ENCODE assay signal across 9 cellular contexts in genomic region chr2:65350714-65351113, GRCh38.
A peak's percentile ranks its signal among the peaks of the same experiment; 100 is the strongest.
DNase-seq lines count a peak whose midpoint lies in the region; ATAC-seq and TF ChIP-seq lines count a peak whose summit lies in the region.
"Had no signal": no experiment of that assay in that cellular context is flagged by ENCODE, and none has a peak within 500 bp of the region (broad histone marks: within the 10 kb centered on the region; RNA-seq: fewer than 3 reads in every experiment).

No MANE protein-coding gene starts in this region.

- H4K20me1 ChIP-seq in DOHH2 (ENCODE audit: control insufficient read depth, insufficient read depth, low read depth, low read length), result no peaks in the 10 kb centered on the region

- no peak overlapping the region for H3K4me3 Mint-ChIP-seq in stimulated activated memory B cell treated with anti-CD40 and anti-IgM and Interleukin-4, amounts not matched to agents 10 μg/mL and 1 μg/mL and 100 μg/mL, for 72 hours

- H3K27me3 Mint-ChIP-seq in stimulated activated memory B cell treated with anti-CD40 and anti-IgM and Interleukin-4, amounts not matched to agents 10 μg/mL and 1 μg/mL and 100 μg/mL, for 72 hours, result peaks cover 63% of the 10 kb centered on the region

- H3K9me3 Mint-ChIP-seq in stimulated activated memory B cell treated with anti-CD40 and anti-IgM and Interleukin-4, amounts not matched to agents 10 μg/mL and 1 μg/mL and 100 μg/mL, for 72 hours, result peaks cover 4% of the 10 kb centered on the region

- H3K9me3 ChIP-seq in DOHH2 (ENCODE audit: control insufficient read depth, insufficient read depth, low read length), result no peaks in the 10 kb centered on the region
- H3K9me3 ChIP-seq: upper lobe of left lung had no signal

- H3K27ac Mint-ChIP-seq in stimulated activated memory B cell treated with anti-CD40 and anti-IgM and Interleukin-4, amounts not matched to agents 10 μg/mL and 1 μg/mL and 100 μg/mL, for 72 hours, result no peak overlapping the region

- peaks cover 69% of the 10 kb centered on the region for H3K4me1 ChIP-seq in DOHH2 (ENCODE audit: control insufficient read depth, low read length)

- H3K4me2 ChIP-seq in DOHH2 (ENCODE audit: low read length), result peak overlapping the region; percentile 58

- H3K9me2 ChIP-seq in DOHH2 (replicated peaks; ENCODE audit: control insufficient read depth, low read length), result no peaks in the 10 kb centered on the region

- DNase-seq in RKO (ENCODE audit: low spot score) (peak; percentile 31), iris pigment epithelial cell (ENCODE audit: low read depth) (peak; percentile 31), germinal center (ENCODE audit: low spot score) (no peak), DMS114 treated with DMSO at 0.1 percent for 48 hours (lab: John Stamatoyannopoulos, UW; ENCODE audit: unreplicated experiment) (no peak)
- no peak for DNase-seq in effector CD4-positive, alpha-beta T cell

- H3F3A ChIP-seq in DOHH2 (ENCODE audit: control insufficient read depth, insufficient read depth), result peaks cover 11% of the 10 kb centered on the region; the same call in 1 of the 2 replicates

- peak; percentile 62 for ATAC-seq in GM21723 (IDR thresholded peaks at IDR 0.05; ENCODE audit: unreplicated experiment)
- ATAC-seq in stimulated activated memory B cell treated with anti-CD40 and anti-IgM and Interleukin-4, amounts not matched to agents 10 μg/mL and 1 μg/mL and 100 μg/mL, for 72 hours, result no peak

- TF ChIP-seq CTCF in DOHH2 (IDR thresholded peaks at IDR 0.05; ENCODE audit: low read depth, low read length, poor library complexity, severe bottlenecking), result peak; percentile 56

- H3K4me1 Mint-ChIP-seq in stimulated activated memory B cell treated with anti-CD40 and anti-IgM and Interleukin-4, amounts not matched to agents 10 μg/mL and 1 μg/mL and 100 μg/mL, for 72 hours, result no peaks in the 10 kb centered on the region

- H3K27me3 ChIP-seq in DOHH2 (ENCODE audit: control insufficient read depth, low read length), result no peaks in the 10 kb centered on the region
- H3K27me3 ChIP-seq: upper lobe of left lung had no signal

- peaks cover 17% of the 10 kb centered on the region for H3K36me3 Mint-ChIP-seq in stimulated activated memory B cell treated with anti-CD40 and anti-IgM and Interleukin-4, amounts not matched to agents 10 μg/mL and 1 μg/mL and 100 μg/mL, for 72 hours

- H3K79me2 ChIP-seq in DOHH2 (ENCODE audit: control insufficient read depth, low read length), result peaks cover 90% of the 10 kb centered on the region

- H3K27ac ChIP-seq in DOHH2 (ENCODE audit: low read depth, low read length), result peak overlapping the region; percentile 68

- peak overlapping the region; percentile 42 for H3K4me3 ChIP-seq in DOHH2 (ENCODE audit: low read length)
- H3K4me3 ChIP-seq: upper lobe of left lung had no signal

- H3K36me3 ChIP-seq in DOHH2 (ENCODE audit: control insufficient read depth, low read length), result 0 out of 2 replicates have a peak, but pooled peaks cover 3% of the 10 kb centered on the region
- H3K36me3 ChIP-seq: upper lobe of left lung had no signal

Comparison
In these comparisons a context has a peak if more than half of its experiments do, and no peak if none do; other contexts are left out.
1. DNase-seq: peak in RKO (single experiment) and iris pigment epithelial cell (single experiment); none in effector CD4-positive, alpha-beta T cell (single experiment), germinal center (single experiment) and DMS114 treated with DMSO at 0.1 percent for 48 hours (single experiment).